ENCODE assay signal across 30 cellular contexts in genomic region chr5:43149231-43149630, GRCh38.
"Had no signal": no experiment of that assay in that cellular context is flagged by ENCODE, and none has a peak within 500 bp of the region (broad histone marks: within the 10 kb centered on the region; RNA-seq: fewer than 3 reads in every experiment).

No MANE protein-coding gene starts in this region.

- H3K36me3 Mint-ChIP-seq: natural killer cell treated with Interleukin-12 subunit alpha and Interleukin-12 subunit beta and Interleukin-15 and Interleukin-18, amount 100 ng/mL, for 72 hours had no signal

- H3K27ac Mint-ChIP-seq: natural killer cell treated with Interleukin-12 subunit alpha and Interleukin-12 subunit beta and Interleukin-15 and Interleukin-18, amount 100 ng/mL, for 72 hours; nephron progenitor cell; stimulated activated effector memory CD8-positive, alpha-beta T cell treated with anti-CD3 and anti-CD28 coated beads, Interleukin-12 subunit alpha, Interleukin-12 subunit beta, amount 100 ng/mL, for 72 hours; stimulated activated naive CD8-positive, alpha-beta T cell treated with anti-CD3 and anti-CD28 coated beads, Interleukin-15, amount 100 ng/mL, for 72 hours; type B pancreatic cell had no signal

- H3K27me3 Mint-ChIP-seq: naive thymus-derived CD8-positive, alpha-beta T cell; natural killer cell treated with Interleukin-12 subunit alpha and Interleukin-12 subunit beta and Interleukin-15 and Interleukin-18, amount 100 ng/mL, for 72 hours; progenitor cell of endocrine pancreas; stimulated activated naive CD8-positive, alpha-beta T cell treated with anti-CD3 and anti-CD28 coated beads, Interleukin-15, amount 100 ng/mL, for 72 hours; type B pancreatic cell had no signal

- H3K4me1 Mint-ChIP-seq: nephron progenitor cell, neural crest cell had no signal

- H3K9me3 ChIP-seq: neutrophil, ovary, psoas muscle, right lobe of liver, sigmoid colon, suprapubic skin, testis, tibial artery, transverse colon, upper lobe of right lung, uterus had no signal

- H3K4me3 Mint-ChIP-seq: naive thymus-derived CD8-positive, alpha-beta T cell; natural killer cell treated with Interleukin-12 subunit alpha and Interleukin-12 subunit beta and Interleukin-15 and Interleukin-18, amount 100 ng/mL, for 72 hours; nephron progenitor cell; neural crest cell; stimulated activated effector memory CD8-positive, alpha-beta T cell treated with anti-CD3 and anti-CD28 coated beads, Interleukin-12 subunit alpha, Interleukin-12 subunit beta, amount 100 ng/mL, for 72 hours; stimulated activated naive CD8-positive, alpha-beta T cell treated with anti-CD3 and anti-CD28 coated beads, Interleukin-15, amount 100 ng/mL, for 72 hours; type B pancreatic cell had no signal

- ATAC-seq: naive thymus-derived CD8-positive, alpha-beta T cell; natural killer cell treated with Interleukin-12 subunit alpha and Interleukin-12 subunit beta and Interleukin-15 and Interleukin-18, amount 100 ng/mL, for 72 hours; psoas muscle; right cardiac atrium; right lobe of liver; stimulated activated effector memory CD8-positive, alpha-beta T cell treated with anti-CD3 and anti-CD28 coated beads, Interleukin-12 subunit alpha, Interleukin-12 subunit beta, amount 100 ng/mL, for 72 hours; stimulated activated naive CD8-positive, alpha-beta T cell treated with anti-CD3 and anti-CD28 coated beads, Interleukin-15, amount 100 ng/mL, for 72 hours; stimulated activated naive CD8-positive, alpha-beta T cell treated with anti-CD3 and anti-CD28 coated beads, Interleukin-15, Interleukin-2, amounts not matched to agents 100 U/mL and 50 U/mL, for 24 hours; upper lobe of right lung had no signal

- H3K9me3 Mint-ChIP-seq: naive thymus-derived CD8-positive, alpha-beta T cell; natural killer cell treated with Interleukin-12 subunit alpha and Interleukin-12 subunit beta and Interleukin-15 and Interleukin-18, amount 100 ng/mL, for 72 hours; nephron progenitor cell; neural crest cell; stimulated activated effector memory CD8-positive, alpha-beta T cell treated with anti-CD3 and anti-CD28 coated beads, Interleukin-12 subunit alpha, Interleukin-12 subunit beta, amount 100 ng/mL, for 72 hours; stimulated activated naive CD8-positive, alpha-beta T cell treated with anti-CD3 and anti-CD28 coated beads, Interleukin-15, amount 100 ng/mL, for 72 hours; type B pancreatic cell had no signal

- DNase-seq: naive thymus-derived CD8-positive, alpha-beta T cell; nephron progenitor cell; nucleus accumbens; ovary; posterior cingulate gyrus; psoas muscle; right cardiac atrium; right lobe of liver; sigmoid colon; small intestine; stimulated activated CD4-positive, alpha-beta T cell treated with anti-CD3 and anti-CD28 coated beads, Interleukin-15, amount 100 ng/mL, for 24 hours; stimulated activated CD4-positive, alpha-beta T cell treated with anti-CD3 and anti-CD28 coated beads, Interleukin-2, amount 100 ng/mL, for 24 hours; stimulated activated CD4-positive, alpha-beta T cell treated with anti-CD3 and anti-CD28 coated beads, Interleukin-2, amount 100 ng/mL, for 48 hours; stimulated activated CD4-positive, alpha-beta T cell treated with anti-CD3 and anti-CD28 coated beads, Interleukin-4, amount 100 ng/mL, for 24 hours; stimulated activated naive CD4-positive, alpha-beta T cell; stimulated activated naive CD8-positive, alpha-beta T cell treated with anti-CD3 and anti-CD28 coated beads, Interleukin-15, amount 100 ng/mL, for 72 hours; stimulated activated naive CD8-positive, alpha-beta T cell treated with anti-CD3 and anti-CD28 coated beads, Interleukin-15, Interleukin-2, amounts not matched to agents 100 U/mL and 50 U/mL, for 24 hours; substantia nigra; testis; tibial artery; transverse colon; upper lobe of right lung; uterus had no signal
